ENCODE assay signal across 13 cellular contexts in genomic region chr10:77526861-77527617, GRCh38.
A peak's percentile ranks its signal among the peaks of the same experiment; 100 is the strongest.
DNase-seq lines count a peak whose midpoint lies in the region; ATAC-seq, FAIRE-seq and TF ChIP-seq lines count a peak whose summit lies in the region.
"Had no signal": no experiment of that assay in that cellular context is flagged by ENCODE, and none has a peak within 500 bp of the region (broad histone marks: within the 10 kb centered on the region; RNA-seq: fewer than 3 reads in every experiment).

No MANE protein-coding gene starts in this region.

- CTCF ChIA-PET in H1 (lab: Charles Lee; ENCODE audit: partially characterized antibody): interaction anchor here (1.1 kb wide), 2 partner anchors 22 to 98 kb away, joined by 3 read pairs; no protein-coding TSS in a partner anchor
- CTCF ChIA-PET in activated CD4-positive, alpha-beta memory T cell treated with anti-CD3 and anti-CD28 coated beads for 36 hours (lab: Charles Lee): no interaction called here

- no peak for TF ChIP-seq EP300 in H1 (IDR thresholded peaks at IDR 0.05; ENCODE audit: borderline replicate concordance in 1 of 2, low read depth in 2 of 2, low read length in 2 of 2)

- H3K4me1 Mint-ChIP-seq in HFFc6 (ENCODE audit: low read depth): peaks cover 89% of the 10 kb centered on the region
- H3K4me1 Mint-ChIP-seq in activated CD4-positive, alpha-beta memory T cell treated with anti-CD3 and anti-CD28 coated beads for 36 hours (ENCODE audit: low read depth): no peaks in the 10 kb centered on the region
- no peaks in the 10 kb centered on the region for H3K4me1 Mint-ChIP-seq in activated T-cell treated with anti-CD3 and anti-CD28 coated beads, Interleukin-2, amount 50 U/mL, for 24 hours (ENCODE audit: low read depth)
- H3K4me1 Mint-ChIP-seq: activated CD4-positive, alpha-beta memory T cell treated with anti-CD3 and anti-CD28 coated beads, Interleukin-2, amount 10 ng/mL, durations not matched to agents 7 days and 5 days had no signal

- TF ChIP-seq POLR2A in H1 (IDR thresholded peaks at IDR 0.05; ENCODE audit: control extremely low read depth in 1 of 2, low read depth in 2 of 2, low read length in 2 of 2): no peak

- H2BK5ac ChIP-seq in H1 (ENCODE audit: low read depth, low read length): no peak overlapping the region

- no peaks in the 10 kb centered on the region for H3K9me3 Mint-ChIP-seq in HFFc6
- no peaks in the 10 kb centered on the region for H3K9me3 Mint-ChIP-seq in activated CD4-positive, alpha-beta memory T cell treated with anti-CD3 and anti-CD28 coated beads for 36 hours
- no peaks in the 10 kb centered on the region for H3K9me3 Mint-ChIP-seq in activated T-cell treated with anti-CD3 and anti-CD28 coated beads, Interleukin-2, amount 50 U/mL, for 24 hours
- H3K9me3 Mint-ChIP-seq: activated CD4-positive, alpha-beta memory T cell treated with anti-CD3 and anti-CD28 coated beads, Interleukin-2, amount 10 ng/mL, durations not matched to agents 7 days and 5 days had no signal

- H3K9me3 ChIP-seq in H1 (ENCODE audit: insufficient read depth in 2 of 2, low read depth in 1 of 2, low read length in 1 of 2): no peaks in the 10 kb centered on the region
- H3K9me3 ChIP-seq: BE2C, testis had no signal

- no peaks in the 10 kb centered on the region for H3K79me1 ChIP-seq in H1 (ENCODE audit: low read depth, low read length)

- H2AFZ ChIP-seq in H1 (ENCODE audit: low read length): no peak overlapping the region

- H3K36me3 ChIP-seq in H1 (ENCODE audit: control insufficient read depth in 2 of 4, insufficient read depth in 4 of 4, low read length in 3 of 4): no peaks in the 10 kb centered on the region
- no peaks in the 10 kb centered on the region for H3K36me3 ChIP-seq in rectal smooth muscle tissue (ENCODE audit: control insufficient read depth, insufficient read depth, low read length)
- H3K36me3 ChIP-seq: BE2C had no signal

- H4K20me1 ChIP-seq in H1 (replicated peaks in 1 of 2; ENCODE audit: control insufficient read depth in 1 of 2, insufficient read depth in 2 of 2, low read length in 2 of 2): no peaks in the 10 kb centered on the region

- H3K14ac ChIP-seq in H1 (ENCODE audit: insufficient read length): no peak overlapping the region

- 0 out of 2 replicates have a peak overlapping the region, but pooled peaks have one; percentile 61 for H2BK20ac ChIP-seq in H1 (ENCODE audit: low read length)

- no peak overlapping the region for H3K27ac ChIP-seq in H1 (ENCODE audit: low read depth, low read length)
- H3K27ac ChIP-seq in rectal smooth muscle tissue (ENCODE audit: low read depth, low read length): peak overlapping the region; percentile 16
- H3K27ac ChIP-seq: testis had no signal

- H3K23me2 ChIP-seq in H1 (ENCODE audit: low read depth, low read length): no peaks in the 10 kb centered on the region; the same call in 1 of the 2 replicates

- FAIRE-seq in H1 (lab: Jason Lieb, UNC): no peak

- H4K5ac ChIP-seq in H1 (ENCODE audit: insufficient read length, low read depth, low read length): no peak overlapping the region

- no peak overlapping the region for H3K23ac ChIP-seq in H1 (ENCODE audit: insufficient read length)

- H4K8ac ChIP-seq in H1 (ENCODE audit: extremely low read depth, insufficient read depth, low read length): no peak overlapping the region

- H3K27ac Mint-ChIP-seq in HFFc6: peak overlapping the region; percentile 59
- H3K27ac Mint-ChIP-seq in activated CD4-positive, alpha-beta memory T cell treated with anti-CD3 and anti-CD28 coated beads for 36 hours: no peak overlapping the region
- H3K27ac Mint-ChIP-seq in activated T-cell treated with anti-CD3 and anti-CD28 coated beads, Interleukin-2, amount 50 U/mL, for 24 hours: no peak overlapping the region
- H3K27ac Mint-ChIP-seq: activated CD4-positive, alpha-beta memory T cell treated with anti-CD3 and anti-CD28 coated beads, Interleukin-2, amount 10 ng/mL, durations not matched to agents 7 days and 5 days had no signal

- no peak for TF ChIP-seq RAD21 in H1 (IDR thresholded peaks at IDR 0.05 in 1 of 2, conservative IDR thresholded peaks at IDR 0.05 in 1 of 2; ENCODE audit: low read depth in 2 of 2, low read length in 2 of 2)

- intact Hi-C loops in activated CD4-positive, alpha-beta memory T cell treated with anti-CD3 and anti-CD28 coated beads for 36 hours (cut with micrococcal nuclease): no loop called here

- no peak overlapping the region for H3K4ac ChIP-seq in H1 (replicated peaks; ENCODE audit: insufficient read length, low read depth, low read length)

- POLR2A ChIA-PET in H1 (lab: Charles Lee; ENCODE audit: partially characterized antibody): interaction anchor here (0.9 to 1.8 kb wide), 2 partner anchors 39 to 132 kb away, joined by 3 read pairs; no protein-coding TSS in a partner anchor
- POLR2A ChIA-PET in activated CD4-positive, alpha-beta memory T cell treated with anti-CD3 and anti-CD28 coated beads for 36 hours (lab: Charles Lee): no interaction called here

- H4K91ac ChIP-seq in H1 (replicated peaks; ENCODE audit: insufficient read length, low read length): no peak overlapping the region

- peak overlapping the region; percentile 3 for H3K18ac ChIP-seq in H1 (ENCODE audit: extremely low read depth, low read length)

- H3K4me3 ChIP-seq in H1 (ENCODE audit: extremely low read depth in 1 of 4, insufficient read depth in 2 of 4, low read depth in 3 of 4, low read length in 4 of 4): no peak overlapping the region
- no peak overlapping the region for H3K4me3 ChIP-seq in rectal smooth muscle tissue (ENCODE audit: low read length)
- H3K4me3 ChIP-seq: testis had no signal

- WGBS in H1 (ENCODE audit: extremely low coverage in 1 of 2, insufficient coverage in 1 of 2, insufficient read length in 1 of 2, insufficient replicate concordance in 2 of 2, low coverage in 1 of 2, low lambda C conversion rate in 2 of 2, missing lambda C conversion rate in 1 of 2), 2 experiments: 81% methylated on average over 6 of the region's 6 CpGs; no CpG with 5 or more reads in 1 of the 2 experiments

- no peak overlapping the region for H2BK120ac ChIP-seq in H1 (replicated peaks; ENCODE audit: low read depth, low read length)

- H2AK5ac ChIP-seq in H1 (ENCODE audit: low read depth, low read length): peak overlapping the region; percentile 97

- no peak for TF ChIP-seq CTCF in HFFc6 (IDR thresholded peaks at IDR 0.05)
- no peak for TF ChIP-seq CTCF in H1 (IDR thresholded peaks at IDR 0.05; ENCODE audit: control extremely low read depth in 1 of 3, insufficient read depth in 1 of 3, low read depth in 1 of 3, low read length in 3 of 3)
- TF ChIP-seq CTCF in omental fat pad (IDR thresholded peaks at IDR 0.05): no peak

- no peak for ATAC-seq in omental fat pad (ENCODE audit: low FRiP score)
- ATAC-seq: right cardiac atrium had no signal

- H3K4me2 ChIP-seq in H1 (ENCODE audit: insufficient read depth in 1 of 2, low read depth in 2 of 2, low read length in 2 of 2): no peak overlapping the region

- H3K79me2 ChIP-seq in H1 (ENCODE audit: control insufficient read depth in 1 of 2, insufficient read depth in 2 of 2, low read length in 2 of 2): peaks cover 0 to 2% of the 10 kb centered on the region in 2 experiments; a peak in 1 of 4 replicates

- H3K4me3 Mint-ChIP-seq in HFFc6: peak overlapping the region; percentile 9; the same call in 1 of the 2 replicates
- H3K4me3 Mint-ChIP-seq in activated CD4-positive, alpha-beta memory T cell treated with anti-CD3 and anti-CD28 coated beads for 36 hours: no peak overlapping the region
- no peak overlapping the region for H3K4me3 Mint-ChIP-seq in activated T-cell treated with anti-CD3 and anti-CD28 coated beads, Interleukin-2, amount 50 U/mL, for 24 hours
- H3K4me3 Mint-ChIP-seq: activated CD4-positive, alpha-beta memory T cell treated with anti-CD3 and anti-CD28 coated beads, Interleukin-2, amount 10 ng/mL, durations not matched to agents 7 days and 5 days had no signal

- H3K56ac ChIP-seq in H1 (replicated peaks; ENCODE audit: insufficient read length, low read depth, low read length): no peak overlapping the region

- peaks cover 4% of the 10 kb centered on the region; the same call in 1 of the 2 replicates for H3K36me3 Mint-ChIP-seq in HFFc6 (ENCODE audit: low read depth)
- no peaks in the 10 kb centered on the region for H3K36me3 Mint-ChIP-seq in activated CD4-positive, alpha-beta memory T cell treated with anti-CD3 and anti-CD28 coated beads for 36 hours
- no peaks in the 10 kb centered on the region for H3K36me3 Mint-ChIP-seq in activated T-cell treated with anti-CD3 and anti-CD28 coated beads, Interleukin-2, amount 50 U/mL, for 24 hours (ENCODE audit: low read depth)

- peaks cover 4 to 20% (median 13%) of the 10 kb centered on the region in 4 experiments; a peak in 6 of 7 replicates for H3K4me1 ChIP-seq in H1 (replicated peaks in 1 of 4; ENCODE audit: control insufficient read depth in 3 of 4, insufficient read depth in 4 of 4, low read length in 3 of 4)
- H3K4me1 ChIP-seq in rectal smooth muscle tissue (ENCODE audit: control insufficient read depth, insufficient read depth, low read length): peaks cover 23% of the 10 kb centered on the region
- H3K4me1 ChIP-seq: testis had no signal

- 0 out of 2 replicates have a peak overlapping the region, but pooled peaks have one; percentile 72 for H2BK15ac ChIP-seq in H1 (ENCODE audit: low read length)

- H2BK12ac ChIP-seq in H1 (ENCODE audit: low read depth, low read length): 0 out of 2 replicates have a peak overlapping the region, but pooled peaks have one; percentile 29

- H3K27me3 ChIP-seq in H1 (replicated peaks in 1 of 4; ENCODE audit: control insufficient read depth in 3 of 4, extremely low read depth in 1 of 4, insufficient read depth in 3 of 4, low read length in 3 of 4): no peaks in the 10 kb centered on the region
- no peaks in the 10 kb centered on the region for H3K27me3 ChIP-seq in rectal smooth muscle tissue (ENCODE audit: control insufficient read depth, insufficient read depth, low read length)
- H3K27me3 ChIP-seq: BE2C, testis had no signal

- DNase-seq in HFFc6 (no peak), NCI-H2029 (lab: John Stamatoyannopoulos, UW) (peak; percentile 22), H1 (ENCODE audit: low read depth in 1 of 2, low spot score in 2 of 2) (no peak), omental fat pad (ENCODE audit: low spot score) (no peak), NCI-H146 (lab: John Stamatoyannopoulos, UW) (no peak)
- no peak for DNase-seq in activated CD4-positive, alpha-beta memory T cell treated with anti-CD3 and anti-CD28 coated beads for 36 hours
- DNase-seq in activated T-cell treated with anti-CD3 and anti-CD28 coated beads, Interleukin-2, amount 50 U/mL, for 24 hours: no peak
- DNase-seq: activated CD4-positive, alpha-beta memory T cell treated with anti-CD3 and anti-CD28 coated beads, Interleukin-2, amount 10 ng/mL, durations not matched to agents 7 days and 5 days; BE2C; NCI-H446 treated with DMSO at 0.1 percent for 48 hours; right cardiac atrium; testis had no signal

- H3K27me3 Mint-ChIP-seq in HFFc6 (ENCODE audit: insufficient read depth): peaks cover 2% of the 10 kb centered on the region; the same call in 1 of the 2 replicates
- H3K27me3 Mint-ChIP-seq in activated CD4-positive, alpha-beta memory T cell treated with anti-CD3 and anti-CD28 coated beads for 36 hours: peaks cover 3% of the 10 kb centered on the region
- H3K27me3 Mint-ChIP-seq in activated T-cell treated with anti-CD3 and anti-CD28 coated beads, Interleukin-2, amount 50 U/mL, for 24 hours: peaks cover 3% of the 10 kb centered on the region
- H3K27me3 Mint-ChIP-seq: activated CD4-positive, alpha-beta memory T cell treated with anti-CD3 and anti-CD28 coated beads, Interleukin-2, amount 10 ng/mL, durations not matched to agents 7 days and 5 days had no signal

- H3K9ac ChIP-seq in H1 (replicated peaks in 1 of 4; ENCODE audit: extremely low read depth in 1 of 4, low read depth in 3 of 4, low read length in 3 of 4) (no peak overlapping the region), rectal smooth muscle tissue (ENCODE audit: low read length) (no peak overlapping the region)
